ENCODE assay signal across 14 cellular contexts in genomic region chr1:160647329-160647720, GRCh38. TPM values are rescaled to one million over a fixed set of nuclear protein-coding genes. Genes with fewer than 3 reads are reported as not detected.
A peak's percentile ranks its signal among the peaks of the same experiment; 100 is the strongest.
DNase-seq lines count a peak whose midpoint lies in the region; ATAC-seq and TF ChIP-seq lines count a peak whose summit lies in the region.
"Had no signal": no experiment of that assay in that cellular context is flagged by ENCODE, and none has a peak within 500 bp of the region (broad histone marks: within the 10 kb centered on the region; RNA-seq: fewer than 3 reads in every experiment).

No MANE protein-coding gene starts in this region.

- TF ChIP-seq CTCF in stomach (IDR thresholded peaks at IDR 0.05): no peak
- TF ChIP-seq CTCF in MCF 10A (IDR thresholded peaks at IDR 0.05; ENCODE audit: unreplicated experiment): no peak

- no TSS peak for BruUV-seq in MCF 10A (replicated peaks; lab: Mats Ljungman, UMichigan)

- no peaks in the 10 kb centered on the region for H3K9me3 ChIP-seq in stomach
- H3K9me3 ChIP-seq: left ventricle myocardium inferior had no signal

- CTCF ChIA-PET in activated CD4-positive, alpha-beta T cell treated with anti-CD3 and anti-CD28 coated beads, Interleukin-2, amount 10 ng/mL, durations not matched to agents 7 days and 5 days (lab: Charles Lee): interaction anchor here (0.6 to 3.2 kb wide), 9 partner anchors 10 to 341 kb away, joined by 3 to 16 read pairs (median 4); no protein-coding TSS in a partner anchor
- CTCF ChIA-PET in MCF 10A (lab: Yijun Ruan, JAX): interaction anchor here (0.5 to 1.5 kb wide), 6 partner anchors 13 to 1151 kb away, joined by 3 to 4 read pairs (median 4); no protein-coding TSS in a partner anchor

- no peaks in the 10 kb centered on the region for H3K27me3 ChIP-seq in stomach

- peaks cover 4% of the 10 kb centered on the region for H3K9me3 Mint-ChIP-seq in activated CD4-positive, alpha-beta T cell treated with anti-CD3 and anti-CD28 coated beads, Interleukin-2, amount 10 ng/mL, durations not matched to agents 7 days and 5 days
- no peaks in the 10 kb centered on the region for H3K9me3 Mint-ChIP-seq in activated naive CD8-positive, alpha-beta T cell treated with anti-CD3 and anti-CD28 coated beads, Interleukin-2, amount 10 ng/mL, durations not matched to agents 7 days and 5 days
- H3K9me3 Mint-ChIP-seq in MCF 10A (ENCODE audit: unreplicated experiment): no peaks in the 10 kb centered on the region

- TF ChIP-seq POLR2A in stomach (IDR thresholded peaks at IDR 0.05): no peak

- H3K4me3 Mint-ChIP-seq in activated CD4-positive, alpha-beta T cell treated with anti-CD3 and anti-CD28 coated beads, Interleukin-2, amount 10 ng/mL, durations not matched to agents 7 days and 5 days: peak overlapping the region; percentile 93
- peak overlapping the region; percentile 96 for H3K4me3 Mint-ChIP-seq in activated naive CD8-positive, alpha-beta T cell treated with anti-CD3 and anti-CD28 coated beads, Interleukin-2, amount 10 ng/mL, durations not matched to agents 7 days and 5 days
- H3K4me3 Mint-ChIP-seq in MCF 10A (ENCODE audit: unreplicated experiment): no peak overlapping the region

- H3K4me3 ChIP-seq in stomach: peak overlapping the region; percentile 8 to 34 (median 26)
- H3K4me3 ChIP-seq: left ventricle myocardium inferior had no signal

- H3K27ac Mint-ChIP-seq in activated CD4-positive, alpha-beta T cell treated with anti-CD3 and anti-CD28 coated beads, Interleukin-2, amount 10 ng/mL, durations not matched to agents 7 days and 5 days: peak overlapping the region; percentile 93
- H3K27ac Mint-ChIP-seq in activated naive CD8-positive, alpha-beta T cell treated with anti-CD3 and anti-CD28 coated beads, Interleukin-2, amount 10 ng/mL, durations not matched to agents 7 days and 5 days: peak overlapping the region; percentile 93
- no peak overlapping the region for H3K27ac Mint-ChIP-seq in MCF 10A (ENCODE audit: low read depth, unreplicated experiment)

- no peak for DNase-seq in activated CD4-positive, alpha-beta T cell treated with anti-CD3 and anti-CD28 coated beads, Interleukin-2, amount 10 ng/mL, durations not matched to agents 7 days and 5 days
- no peak for DNase-seq in activated CD4-positive, alpha-beta T cell treated with anti-CD3 and anti-CD28 coated beads for 4 hours
- no peak for DNase-seq in activated naive CD8-positive, alpha-beta T cell treated with anti-CD3 and anti-CD28 coated beads, Interleukin-2, amount 10 ng/mL, durations not matched to agents 7 days and 5 days
- no peak for DNase-seq in stomach
- no peak for DNase-seq in NCI-H82 (lab: John Stamatoyannopoulos, UW)
- DNase-seq in MCF 10A (ENCODE audit: unreplicated experiment): no peak
- DNase-seq in NCI-H146 treated with DMSO at 0.1 percent for 48 hours (lab: John Stamatoyannopoulos, UW; ENCODE audit: unreplicated experiment): no peak
- DNase-seq: left ventricle myocardium inferior, SHP77 treated with DMSO at 0.1 percent for 48 hours had no signal

- POLR2A ChIA-PET in activated CD4-positive, alpha-beta T cell treated with anti-CD3 and anti-CD28 coated beads, Interleukin-2, amount 10 ng/mL, durations not matched to agents 7 days and 5 days (lab: Charles Lee): interaction anchor here (1.1 to 1.2 kb wide), 2 partner anchors 18 to 26 kb away, joined by 6 to 7 read pairs; no protein-coding TSS in a partner anchor
- POLR2A ChIA-PET in activated naive CD8-positive, alpha-beta T cell treated with anti-CD3 and anti-CD28 coated beads, Interleukin-2, amount 10 ng/mL, durations not matched to agents 7 days and 5 days (lab: Charles Lee): interaction anchor here (0.6 to 3.2 kb wide), 12 partner anchors 9 to 116 kb away, joined by 3 to 22 read pairs (median 5); no protein-coding TSS in a partner anchor
- POLR2A ChIA-PET in MCF 10A (lab: Yijun Ruan, JAX): no interaction called here

- no peak for TF ChIP-seq EP300 in stomach (IDR thresholded peaks at IDR 0.05)

- H3K4me1 Mint-ChIP-seq in activated CD4-positive, alpha-beta T cell treated with anti-CD3 and anti-CD28 coated beads, Interleukin-2, amount 10 ng/mL, durations not matched to agents 7 days and 5 days: peaks cover 66% of the 10 kb centered on the region
- H3K4me1 Mint-ChIP-seq in activated naive CD8-positive, alpha-beta T cell treated with anti-CD3 and anti-CD28 coated beads, Interleukin-2, amount 10 ng/mL, durations not matched to agents 7 days and 5 days: peaks cover 66% of the 10 kb centered on the region
- H3K4me1 Mint-ChIP-seq in MCF 10A (ENCODE audit: insufficient read depth, unreplicated experiment): no peaks in the 10 kb centered on the region

- H3K36me3 ChIP-seq in stomach: no peaks in the 10 kb centered on the region
- H3K36me3 ChIP-seq: left ventricle myocardium inferior had no signal

- peak overlapping the region in 3 of 5 donors; percentile 36 to 65 (median 43) for H3K27ac ChIP-seq in stomach
- H3K27ac ChIP-seq: left ventricle myocardium inferior had no signal

- peak; percentile 8 for ATAC-seq in HG02759 (IDR thresholded peaks at IDR 0.05; ENCODE audit: unreplicated experiment)
- peak; percentile 23 for ATAC-seq in activated naive CD8-positive, alpha-beta T cell treated with anti-CD3 and anti-CD28 coated beads, Interleukin-2, amount 10 ng/mL, durations not matched to agents 7 days and 5 days (ENCODE audit: low read depth)
- ATAC-seq: HCT116 had no signal

- peaks cover 49% of the 10 kb centered on the region for H3K36me3 Mint-ChIP-seq in activated CD4-positive, alpha-beta T cell treated with anti-CD3 and anti-CD28 coated beads, Interleukin-2, amount 10 ng/mL, durations not matched to agents 7 days and 5 days (ENCODE audit: low read depth)
- peaks cover 32% of the 10 kb centered on the region for H3K36me3 Mint-ChIP-seq in activated naive CD8-positive, alpha-beta T cell treated with anti-CD3 and anti-CD28 coated beads, Interleukin-2, amount 10 ng/mL, durations not matched to agents 7 days and 5 days
- H3K36me3 Mint-ChIP-seq in MCF 10A (ENCODE audit: insufficient read depth, unreplicated experiment): peaks cover 6% of the 10 kb centered on the region

- no peaks in the 10 kb centered on the region for H3K27me3 Mint-ChIP-seq in activated CD4-positive, alpha-beta T cell treated with anti-CD3 and anti-CD28 coated beads, Interleukin-2, amount 10 ng/mL, durations not matched to agents 7 days and 5 days
- no peaks in the 10 kb centered on the region for H3K27me3 Mint-ChIP-seq in activated naive CD8-positive, alpha-beta T cell treated with anti-CD3 and anti-CD28 coated beads, Interleukin-2, amount 10 ng/mL, durations not matched to agents 7 days and 5 days
- no peaks in the 10 kb centered on the region for H3K27me3 Mint-ChIP-seq in MCF 10A (ENCODE audit: insufficient read depth, unreplicated experiment)

- H3K4me1 ChIP-seq in stomach: peaks cover 0 to 11% (median 0%) of the 10 kb centered on the region in 4 donors

- intact Hi-C loops in stomach (cut with DNase I; ENCODE audit: low total_unique reads): no loop called here
- intact Hi-C loops in MCF 10A (cut with micrococcal nuclease): no loop called here

- 68 to 86% (median 82%) methylated on average over 3 of the region's 3 CpGs for WGBS in stomach, 5 donors

RNA-seq across cellular contexts. Expression of gene SLAMF1, which starts 0.5 kb away (rescaled TPM):
- 10 to 100 TPM; 70.4 to 70.6 TPM for total RNA-seq in activated CD4-positive, alpha-beta T cell treated with anti-CD3 and anti-CD28 coated beads, Interleukin-2, amount 10 ng/mL, durations not matched to agents 7 days and 5 days
- total RNA-seq in activated naive CD8-positive, alpha-beta T cell treated with anti-CD3 and anti-CD28 coated beads, Interleukin-2, amount 10 ng/mL, durations not matched to agents 7 days and 5 days: 10 to 100 TPM; 41.3 to 42.6 TPM
- total RNA-seq in stomach (1 to 10 TPM in 2 of 5 donors, not detected in 3; 3.1 to 4.1 TPM), MCF 10A (2022) (not detected in 2 replicates)
- polyA plus RNA-seq in stomach: under 1 TPM; 0.12 to 0.92 (median 0.25) TPM
- total RNA-seq: chondrocyte, frontal cortex, left ventricle myocardium inferior had no signal
- polyA plus RNA-seq: AG04450 had no signal

Comparison
In these comparisons a context has a peak if more than half of its experiments do, and no peak if none do; other contexts are left out.
1. RNA of gene SLAMF1, which starts 0.5 kb away (total RNA-seq): 70.4 to 70.6 TPM in activated CD4-positive, alpha-beta T cell treated with anti-CD3 and anti-CD28 coated beads, Interleukin-2, amount 10 ng/mL, durations not matched to agents 7 days and 5 days and 41.3 to 42.6 TPM in activated naive CD8-positive, alpha-beta T cell treated with anti-CD3 and anti-CD28 coated beads, Interleukin-2, amount 10 ng/mL, durations not matched to agents 7 days and 5 days; 3.1 to 4.1 TPM in stomach and not detected in MCF 10A; every median in the first group is over 4 times any median in the second.